In the genomic region with DNA sequence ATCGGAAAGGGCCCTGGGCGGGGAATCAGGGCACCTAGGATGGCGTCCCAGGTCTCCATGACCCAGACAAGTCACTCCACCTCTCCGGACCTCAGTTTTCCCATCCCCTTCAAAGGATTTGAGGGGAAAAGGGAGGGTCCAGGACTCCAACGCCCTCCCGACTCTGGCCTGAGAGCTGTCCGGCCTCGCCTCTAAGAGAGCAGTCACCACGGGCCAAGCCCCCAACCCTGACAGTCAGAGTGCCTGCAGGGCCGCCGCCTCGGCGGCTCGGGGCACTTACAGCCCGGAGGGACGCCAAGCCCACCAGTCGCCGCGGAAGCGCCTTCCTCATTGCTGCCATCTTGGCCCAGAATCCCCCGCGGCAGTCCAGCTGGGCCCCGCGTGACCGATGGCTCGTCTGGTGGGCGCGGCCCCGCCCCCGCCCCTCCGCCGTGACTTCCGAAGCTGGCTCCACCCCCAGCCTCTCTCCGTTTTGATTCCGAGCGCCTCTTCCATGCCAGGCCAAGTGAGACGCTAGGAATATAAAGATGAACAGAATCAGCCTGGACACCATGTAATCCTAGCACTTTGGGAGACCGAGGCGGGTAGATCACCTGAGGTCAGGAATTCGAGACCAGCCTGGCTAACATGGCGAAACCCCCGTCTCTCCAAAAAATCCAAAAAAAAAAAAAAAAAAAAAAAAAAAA, we compare ENCODE assay signal across 8 cellular contexts. TPM values are rescaled to one million over a fixed set of nuclear protein-coding genes. Genes with fewer than 3 reads are reported as not detected.
A peak's percentile ranks its signal among the peaks of the same experiment; 100 is the strongest.
DNase-seq lines count a peak whose midpoint lies in the region; ATAC-seq and TF ChIP-seq lines count a peak whose summit lies in the region.

A gene (minus strand): TSS at position 354 of the 686 bp plus-strand sequence. CDS start 14 bp downstream, at position 340.

- H3K36me3 ChIP-seq in HCT116 (ENCODE audit: control insufficient read depth in 1 of 2, insufficient read depth in 2 of 2, low read length in 2 of 2) (no peaks in the 10 kb centered on the region), ovary (no peaks in the 10 kb centered on the region), thymus (ENCODE audit: control insufficient read depth, insufficient read depth) (no peaks in the 10 kb centered on the region)

- peaks cover 2 to 15% of the 10 kb centered on the region in 2 experiments; a peak in 3 of 4 replicates for H3K4me1 ChIP-seq in HCT116 (ENCODE audit: control insufficient read depth in 1 of 2, insufficient read depth in 2 of 2, low read length in 2 of 2)
- peaks cover 3% of the 10 kb centered on the region for H3K4me1 ChIP-seq in ovary (ENCODE audit: insufficient read depth)
- H3K4me1 ChIP-seq in thymus (ENCODE audit: control insufficient read depth, insufficient read depth, low read length) = peaks cover 2% of the 10 kb centered on the region

- peak within 1 kb of the TSS; percentile 75 for H3K27ac ChIP-seq in HCT116 (ENCODE audit: low read depth, low read length)
- peak within 1 kb of the TSS; percentile 75 to 90 for H3K27ac ChIP-seq in ovary
- peak within 1 kb of the TSS; percentile 88 for H3K27ac ChIP-seq in thymus (ENCODE audit: low read depth)

- H2AFZ ChIP-seq in HCT116 (ENCODE audit: low read depth, low read length, poor library complexity, severe bottlenecking) = no peak within 1 kb of the TSS

- peaks cover 11% of the 10 kb centered on the region for H3K79me2 ChIP-seq in HCT116 (ENCODE audit: insufficient read depth, low read length)

- H3K27ac Mint-ChIP-seq in activated naive CD8-positive, alpha-beta T cell treated with anti-CD3 and anti-CD28 coated beads, Interleukin-2, amount 10 ng/mL, durations not matched to agents 7 days and 5 days = peak within 1 kb of the TSS; percentile 85

- H3K27me3 ChIP-seq in HCT116 (ENCODE audit: insufficient read depth, low read length) (no peaks in the 10 kb centered on the region), ovary (no peaks in the 10 kb centered on the region), thymus (ENCODE audit: control insufficient read depth, insufficient read depth) (no peaks in the 10 kb centered on the region)

- no peak for TF ChIP-seq EP300 in ovary (IDR thresholded peaks at IDR 0.05)

- POLR2A ChIA-PET in HCT116 (lab: Charles Lee) = interaction anchor here (0.6 to 1.5 kb wide), 5 partner anchors 24 to 95 kb away, joined by 3 to 5 read pairs (median 4); no protein-coding TSS in a partner anchor
- POLR2A ChIA-PET in activated naive CD8-positive, alpha-beta T cell treated with anti-CD3 and anti-CD28 coated beads, Interleukin-2, amount 10 ng/mL, durations not matched to agents 7 days and 5 days (lab: Charles Lee) = interaction anchor here (0.6 to 2.4 kb wide), 21 partner anchors 9 to 1739 kb away, joined by 3 to 13 read pairs (median 4); a partner anchor contains a TSS

- in situ Hi-C loops in G401 (cut with HindIII; ENCODE audit: low sequenced_read_pairs) = no loop called here

- TF ChIP-seq CTCF in HCT116 (IDR thresholded peaks at IDR 0.05 in 2 of 3, conservative IDR thresholded peaks at IDR 0.05 in 1 of 3; ENCODE audit: borderline replicate concordance in 1 of 3, insufficient read depth in 1 of 3, low read depth in 2 of 3, low read length in 2 of 3) (no peak), ovary (IDR thresholded peaks at IDR 0.05) (no peak)

- no TSS peak for BruUV-seq in HCT116 (replicated peaks; lab: Mats Ljungman, UMichigan)

- H4K20me1 ChIP-seq in HCT116 (ENCODE audit: insufficient read depth) = no peaks in the 10 kb centered on the region

- H3K4me2 ChIP-seq in HCT116 (ENCODE audit: low read length) = peak within 1 kb of the TSS; percentile 88

- no peaks in the 10 kb centered on the region for H3K9me2 ChIP-seq in HCT116 (ENCODE audit: insufficient read depth)

- intact Hi-C loops in HCT116 (cut with micrococcal nuclease) (no loop called here), Right ventricle myocardium inferior (cut with DNase I) (loop anchor here (2.0 to 5.0 kb wide), 2 partner anchors 24 to 42 kb away; a partner anchor contains a TSS), ovary (cut with DNase I) (no loop called here)

- H3K9me3 Mint-ChIP-seq in activated naive CD8-positive, alpha-beta T cell treated with anti-CD3 and anti-CD28 coated beads, Interleukin-2, amount 10 ng/mL, durations not matched to agents 7 days and 5 days = no peaks in the 10 kb centered on the region

- H3K4me3 ChIP-seq in HCT116 (replicated peaks in 1 of 2; ENCODE audit: low read depth in 1 of 2, low read length in 2 of 2) = peak within 1 kb of the TSS; percentile 81 to 99
- peak within 1 kb of the TSS; percentile 74 for H3K4me3 ChIP-seq in ovary
- peak within 1 kb of the TSS; percentile 63 for H3K4me3 ChIP-seq in thymus (ENCODE audit: low read length)

- H3K9ac ChIP-seq in HCT116 (ENCODE audit: low read length) = peak within 1 kb of the TSS; percentile 88

- WGBS in ovary, 3 donors = 1% methylated on average over 34 to 42 of the region's 42 CpGs
- WGBS in thymus = under 1% methylated on average over 42 of the region's 42 CpGs

- RAD21 ChIA-PET in HCT116 (lab: Charles Lee; ENCODE audit: low non-redundant PET in 1 of 2, low total read pairs in 2 of 2, uncharacterized antibody in 2 of 2, unreplicated experiment in 2 of 2) = interaction anchor here in 1 of 2 experiments (0.6 kb wide), 1 partner anchor 194 kb away, joined by 3 read pairs; no protein-coding TSS in a partner anchor

- ATAC-seq in HCT116 (peak; percentile 95), Right ventricle myocardium inferior (peak; percentile 98)
- ATAC-seq in activated naive CD8-positive, alpha-beta T cell treated with anti-CD3 and anti-CD28 coated beads, Interleukin-2, amount 10 ng/mL, durations not matched to agents 7 days and 5 days (ENCODE audit: low read depth) = peak; percentile 98

- H3K36me3 Mint-ChIP-seq in activated naive CD8-positive, alpha-beta T cell treated with anti-CD3 and anti-CD28 coated beads, Interleukin-2, amount 10 ng/mL, durations not matched to agents 7 days and 5 days = peaks cover 4% of the 10 kb centered on the region

- DNase-seq in G401 (ENCODE audit: low spot score) (peak; percentile 90), HCT116 (ENCODE audit: low read depth, low spot score) (peak; percentile 58), NCI-H1092 treated with DMSO at 0.1 percent for 48 hours (lab: John Stamatoyannopoulos, UW) (peak; percentile 94), SW 1271 (lab: John Stamatoyannopoulos, UW) (peak; percentile 16 to 84), Right ventricle myocardium inferior (ENCODE audit: missing footprints) (peak; percentile 95), ovary (peak; percentile 89 to 93 (median 92))
- DNase-seq in activated naive CD8-positive, alpha-beta T cell treated with anti-CD3 and anti-CD28 coated beads, Interleukin-2, amount 10 ng/mL, durations not matched to agents 7 days and 5 days = peak; percentile 90

- no peak for TF ChIP-seq RAD21 in HCT116 (IDR thresholded peaks at IDR 0.05; ENCODE audit: low read depth)

- peak within 1 kb of the TSS; percentile 88 for H3K4me3 Mint-ChIP-seq in activated naive CD8-positive, alpha-beta T cell treated with anti-CD3 and anti-CD28 coated beads, Interleukin-2, amount 10 ng/mL, durations not matched to agents 7 days and 5 days

- H3K4me1 Mint-ChIP-seq in activated naive CD8-positive, alpha-beta T cell treated with anti-CD3 and anti-CD28 coated beads, Interleukin-2, amount 10 ng/mL, durations not matched to agents 7 days and 5 days = peaks cover 14% of the 10 kb centered on the region

- peak; percentile 69 for TF ChIP-seq POLR2A in HCT116 (IDR thresholded peaks at IDR 0.05; ENCODE audit: borderline replicate concordance, extremely low read depth, insufficient read depth, insufficient read length)
- TF ChIP-seq POLR2A in ovary (IDR thresholded peaks at IDR 0.05) = peak; percentile 90

- H3K27me3 Mint-ChIP-seq in activated naive CD8-positive, alpha-beta T cell treated with anti-CD3 and anti-CD28 coated beads, Interleukin-2, amount 10 ng/mL, durations not matched to agents 7 days and 5 days = no peaks in the 10 kb centered on the region

- no peaks in the 10 kb centered on the region for H3K9me3 ChIP-seq in HCT116 (ENCODE audit: control insufficient read depth in 1 of 2, insufficient read depth in 1 of 2, low read depth in 1 of 2, low read length in 2 of 2)
- H3K9me3 ChIP-seq in ovary = no peaks in the 10 kb centered on the region
- H3K9me3 ChIP-seq in thymus (ENCODE audit: control insufficient read depth) = no peaks in the 10 kb centered on the region

- CTCF ChIA-PET in HCT116 (lab: Charles Lee) = interaction anchor here (2.6 kb wide), 1 partner anchor 15 kb away, joined by 16 read pairs; no protein-coding TSS in a partner anchor

TF ChIP-seq in HCT116, 20 proteins besides CTCF, POLR2A, EP300 and RAD21 (continues in another document):
- no peak for TF ChIP-seq EZH2phosphoT487 (IDR thresholded peaks at IDR 0.05; ENCODE audit: borderline replicate concordance)
- peak; percentile 84 for TF ChIP-seq SIN3A (IDR thresholded peaks at IDR 0.05; ENCODE audit: low read depth)
- TF ChIP-seq, protein P1, sequence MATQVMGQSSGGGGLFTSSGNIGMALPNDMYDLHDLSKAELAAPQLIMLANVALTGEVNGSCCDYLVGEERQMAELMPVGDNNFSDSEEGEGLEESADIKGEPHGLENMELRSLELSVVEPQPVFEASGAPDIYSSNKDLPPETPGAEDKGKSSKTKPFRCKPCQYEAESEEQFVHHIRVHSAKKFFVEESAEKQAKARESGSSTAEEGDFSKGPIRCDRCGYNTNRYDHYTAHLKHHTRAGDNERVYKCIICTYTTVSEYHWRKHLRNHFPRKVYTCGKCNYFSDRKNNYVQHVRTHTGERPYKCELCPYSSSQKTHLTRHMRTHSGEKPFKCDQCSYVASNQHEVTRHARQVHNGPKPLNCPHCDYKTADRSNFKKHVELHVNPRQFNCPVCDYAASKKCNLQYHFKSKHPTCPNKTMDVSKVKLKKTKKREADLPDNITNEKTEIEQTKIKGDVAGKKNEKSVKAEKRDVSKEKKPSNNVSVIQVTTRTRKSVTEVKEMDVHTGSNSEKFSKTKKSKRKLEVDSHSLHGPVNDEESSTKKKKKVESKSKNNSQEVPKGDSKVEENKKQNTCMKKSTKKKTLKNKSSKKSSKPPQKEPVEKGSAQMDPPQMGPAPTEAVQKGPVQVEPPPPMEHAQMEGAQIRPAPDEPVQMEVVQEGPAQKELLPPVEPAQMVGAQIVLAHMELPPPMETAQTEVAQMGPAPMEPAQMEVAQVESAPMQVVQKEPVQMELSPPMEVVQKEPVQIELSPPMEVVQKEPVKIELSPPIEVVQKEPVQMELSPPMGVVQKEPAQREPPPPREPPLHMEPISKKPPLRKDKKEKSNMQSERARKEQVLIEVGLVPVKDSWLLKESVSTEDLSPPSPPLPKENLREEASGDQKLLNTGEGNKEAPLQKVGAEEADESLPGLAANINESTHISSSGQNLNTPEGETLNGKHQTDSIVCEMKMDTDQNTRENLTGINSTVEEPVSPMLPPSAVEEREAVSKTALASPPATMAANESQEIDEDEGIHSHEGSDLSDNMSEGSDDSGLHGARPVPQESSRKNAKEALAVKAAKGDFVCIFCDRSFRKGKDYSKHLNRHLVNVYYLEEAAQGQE (IDR thresholded peaks at IDR 0.05; ENCODE audit: low read depth) = no peak

RNA-seq across cellular contexts. Expression of the gene that starts here (rescaled TPM):
- total RNA-seq in G401 (2014; rRNA removed; shearing (Covaris generic)) = 52.9 and 55.8 TPM in 2 replicates
- total RNA-seq in HCT116 (2021; ENCODE audit: unreplicated experiment) (36.2 TPM), Right ventricle myocardium inferior (32.8 TPM), ovary (10 to 100 TPM; 14.3 to 31.7 (median 25.2) TPM)
- 40.8 and 47.2 TPM in 2 replicates for polyA plus RNA-seq in HCT116 (2012)
- total RNA-seq in activated naive CD8-positive, alpha-beta T cell treated with anti-CD3 and anti-CD28 coated beads, Interleukin-2, amount 10 ng/mL, durations not matched to agents 7 days and 5 days = 10 to 100 TPM; 35.4 to 37.2 TPM
- polyA plus RNA-seq in ovary (10 to 100 TPM; 28.7 to 41.4 TPM), thymus (41.6 TPM)

Comparison
In these comparisons a context has a peak if more than half of its experiments do, and no peak if none do; other contexts are left out.
1. Peak in every context shown above with its lines: DNase-seq, ATAC-seq, H3K4me3 ChIP-seq and H3K27ac ChIP-seq.